ENCODE assay signal across 8 cellular contexts in genomic region chr19:45717131-45717982, GRCh38. TPM values are rescaled to one million over a fixed set of nuclear protein-coding genes. Genes with fewer than 3 reads are reported as not detected.
DNase-seq lines count a peak whose midpoint lies in the region; ATAC-seq and TF ChIP-seq lines count a peak whose summit lies in the region.

No MANE protein-coding gene starts in this region.

- peak; percentile 47 for TF ChIP-seq CTCF in GM06990 (IDR thresholded peaks at IDR 0.05; ENCODE audit: insufficient read depth, low read length, poor library complexity, severe bottlenecking)
- no peak for TF ChIP-seq CTCF in SK-N-SH (IDR thresholded peaks at IDR 0.05)

- H3K9me3 ChIP-seq in SK-N-SH = no peaks in the 10 kb centered on the region

- peak overlapping the region; percentile 30; the same call in 1 of the 2 replicates for H2AFZ ChIP-seq in SK-N-SH (ENCODE audit: low read depth)

- H3K27ac ChIP-seq in SK-N-SH (ENCODE audit: low read depth in 2 of 2, low read length in 1 of 2) = peak overlapping the region; percentile 74 to 77

- no peak for TF ChIP-seq RAD21 in SK-N-SH (IDR thresholded peaks at IDR 0.05; ENCODE audit: low read length)

- peak overlapping the region; percentile 76 for H3K9ac ChIP-seq in SK-N-SH

- peak overlapping the region; percentile 91 to 97 for H3K27ac Mint-ChIP-seq in activated naive CD4-positive, alpha-beta T cell treated with anti-CD3 and anti-CD28 coated beads, Interleukin-2, amount 50 U/mL, for 72 hours

- peak; percentile 90 for ATAC-seq in HG02588 (IDR thresholded peaks at IDR 0.05; ENCODE audit: unreplicated experiment)
- ATAC-seq in activated naive CD4-positive, alpha-beta T cell treated with anti-CD3 and anti-CD28 coated beads, Interleukin-2, amount 50 U/mL, for 72 hours = peak; percentile 98 to 99

- peaks cover 74% of the 10 kb centered on the region for H3K79me2 ChIP-seq in SK-N-SH (ENCODE audit: insufficient read depth)

- WGBS in SK-N-SH (ENCODE audit: low lambda C conversion rate) = 3% methylated on average over 42 of the region's 51 CpGs

- peak overlapping the region; percentile 84 for H3K4me3 ChIP-seq in GM06990 (replicated peaks; ENCODE audit: low read depth, low read length)
- H3K4me3 ChIP-seq in SK-N-SH (ENCODE audit: low read depth in 2 of 2, low read length in 1 of 2) = peak overlapping the region; percentile 66 to 67

- POLR2A ChIA-PET in SK-N-SH (lab: Yijun Ruan, JAX) = interaction anchor here (0.6 to 2.2 kb wide), 11 partner anchors 10 to 401 kb away, joined by 3 to 12 read pairs (median 5); partner anchors contain the start of genes DMPK, FBXO46, QPCTL and SIX5

- peak overlapping the region; percentile 91 for H3K4me2 ChIP-seq in SK-N-SH

- H3K9me2 ChIP-seq in SK-N-SH = no peaks in the 10 kb centered on the region

- no peaks in the 10 kb centered on the region for H3K9me3 Mint-ChIP-seq in activated naive CD4-positive, alpha-beta T cell treated with anti-CD3 and anti-CD28 coated beads, Interleukin-2, amount 50 U/mL, for 72 hours

- H3F3A ChIP-seq in SK-N-SH (replicated peaks; ENCODE audit: insufficient read depth) = peaks cover 24% of the 10 kb centered on the region

- H3K36me3 ChIP-seq in GM06990 (ENCODE audit: control insufficient read depth, insufficient read depth, low read length) = peaks cover 20% of the 10 kb centered on the region
- peaks cover 13 to 21% of the 10 kb centered on the region in 2 experiments for H3K36me3 ChIP-seq in SK-N-SH (replicated peaks in 1 of 2; ENCODE audit: control insufficient read depth in 1 of 2, insufficient read depth in 2 of 2, low read length in 1 of 2)

- DNase-seq in GM06990 (ENCODE audit: extremely low read depth, insufficient read length) = peak; percentile 99
- DNase-seq in NCI-H1092 (lab: John Stamatoyannopoulos, UW) = peak; percentile 97
- peak; percentile 97 for DNase-seq in SK-N-SH
- DNase-seq in activated naive CD4-positive, alpha-beta T cell treated with anti-CD3 and anti-CD28 coated beads, Interleukin-2, amount 50 U/mL, for 72 hours (ENCODE audit: low spot score in 2 of 2) = peak; percentile 97 to 98
- peak; percentile 99 for DNase-seq in globus pallidus (ENCODE audit: low spot score)
- peak; percentile 89 for DNase-seq in non-pigmented ciliary epithelial cell (ENCODE audit: low read depth)
- DNase-seq in superior temporal gyrus (ENCODE audit: extremely low spot score) = peak; percentile 100

- H3K36me3 Mint-ChIP-seq in activated naive CD4-positive, alpha-beta T cell treated with anti-CD3 and anti-CD28 coated beads, Interleukin-2, amount 50 U/mL, for 72 hours = peaks cover 22 to 50% of the 10 kb centered on the region in 2 donors

- H3K27me3 ChIP-seq in GM06990 (replicated peaks; ENCODE audit: control insufficient read depth, insufficient read depth, low read length) (no peaks in the 10 kb centered on the region), SK-N-SH (ENCODE audit: insufficient read depth) (no peaks in the 10 kb centered on the region)

- no peak; a peak in 2 of 4 replicates for TF ChIP-seq EP300 in SK-N-SH (IDR thresholded peaks at IDR 0.05; ENCODE audit: borderline replicate concordance in 1 of 2, low read depth in 1 of 2, low read length in 1 of 2)

- CTCF ChIA-PET in SK-N-SH (lab: Yijun Ruan, JAX) = interaction anchor here (0.9 to 6.4 kb wide), 6 partner anchors 9 to 277 kb away, joined by 3 to 57 read pairs (median 6); partner anchors contain the start of genes FBXO46, QPCTL, SIX5 and SNRPD2

- peaks cover 0 to 9% of the 10 kb centered on the region in 2 experiments; a peak in 1 of 4 replicates for H3K4me1 ChIP-seq in SK-N-SH (ENCODE audit: control insufficient read depth in 1 of 2, insufficient read depth in 2 of 2, low read depth in 1 of 2, low read length in 1 of 2)

- H4K20me1 ChIP-seq in SK-N-SH (ENCODE audit: insufficient read depth) = no peaks in the 10 kb centered on the region

TF ChIP-seq in SK-N-SH, 30 proteins besides CTCF, POLR2A, EP300 and RAD21 (continues in another document):
- TF ChIP-seq NFIC (IDR thresholded peaks at IDR 0.05; ENCODE audit: borderline replicate concordance) (no peak), GATA2 (CRISPR knock-in tag; IDR thresholded peaks at IDR 0.05) (no peak), USF1 (IDR thresholded peaks at IDR 0.05; ENCODE audit: borderline replicate concordance, low read depth) (peak; percentile 92), RCOR1 (IDR thresholded peaks at IDR 0.05; ENCODE audit: low read length) (no peak), ZBTB33 (IDR thresholded peaks at IDR 0.05; ENCODE audit: borderline replicate concordance, low read depth) (no peak), CHD2 (IDR thresholded peaks at IDR 0.05; ENCODE audit: low read length, partially characterized antibody) (no peak), RFX5 (IDR thresholded peaks at IDR 0.05; ENCODE audit: low read length) (peak; percentile 34; the same call in 1 of the 2 replicates), YY1 (IDR thresholded peaks at IDR 0.05; ENCODE audit: low read depth) (peak; percentile 18; the same call in 1 of the 2 replicates), NRF1 (IDR thresholded peaks at IDR 0.05; ENCODE audit: low read depth, low read length) (peak; percentile 95), IRF3 (IDR thresholded peaks at IDR 0.05; ENCODE audit: low read depth, low read length) (no peak; the same call in 1 of the 2 replicates), GABPA (IDR thresholded peaks at IDR 0.05; ENCODE audit: low read depth) (no peak), MAX (IDR thresholded peaks at IDR 0.05; ENCODE audit: low read depth) (peak; percentile 96), POLR2AphosphoS5 (IDR thresholded peaks at IDR 0.05; ENCODE audit: low read depth, low read length) (no peak), FOSL2 (IDR thresholded peaks at IDR 0.05; ENCODE audit: borderline replicate concordance, low read depth) (no peak), TAF1 (IDR thresholded peaks at IDR 0.05; ENCODE audit: borderline replicate concordance, low read depth, low read length) (no peak)

RNA-seq across cellular contexts. Expression of gene FBXO46, which starts 13.3 kb away (rescaled TPM):
- polyA plus RNA-seq in SK-N-SH (2012; rRNA removed) = 2.8 and 5.6 TPM in 2 replicates
- polyA plus RNA-seq in SK-N-SH (2012; cell fraction: cytosol; rRNA removed) = 2.5 and 3.9 TPM in 2 replicates
- 20.4 and 25.2 TPM in 2 replicates for polyA plus RNA-seq in SK-N-SH (2012; cell fraction: nucleus; rRNA removed)
- total RNA-seq in activated naive CD4-positive, alpha-beta T cell treated with anti-CD3 and anti-CD28 coated beads, Interleukin-2, amount 50 U/mL, for 72 hours = 10 to 100 TPM; 40.1 to 47.9 TPM

RNA-seq across cellular contexts. Expression of gene MEIOSIN, which starts 15.9 kb away (rescaled TPM):
- polyA plus RNA-seq in SK-N-SH (2012; rRNA removed) = 0.03 and 0.06 TPM in 2 replicates
- 0.01 TPM in 1 of 2 replicates, not detected in the other for polyA plus RNA-seq in SK-N-SH (2012; cell fraction: cytosol; rRNA removed)
- polyA plus RNA-seq in SK-N-SH (2012; cell fraction: nucleus; rRNA removed) = 0.02 and 0.06 TPM in 2 replicates
- total RNA-seq in activated naive CD4-positive, alpha-beta T cell treated with anti-CD3 and anti-CD28 coated beads, Interleukin-2, amount 50 U/mL, for 72 hours = under 1 TPM in 1 of 2 donors, not detected in 1; 0.48 TPM

RNA-seq across cellular contexts. Expression of gene QPCTL, which starts 24.9 kb away (rescaled TPM):
- polyA plus RNA-seq in SK-N-SH (2012; rRNA removed) = 17.6 and 19.1 TPM in 2 replicates
- 6.5 and 10.1 TPM in 2 replicates for polyA plus RNA-seq in SK-N-SH (2012; cell fraction: cytosol; rRNA removed)
- polyA plus RNA-seq in SK-N-SH (2012; cell fraction: nucleus; rRNA removed) = 35.0 and 38.2 TPM in 2 replicates
- 10 to 100 TPM; 21.0 to 30.6 TPM for total RNA-seq in activated naive CD4-positive, alpha-beta T cell treated with anti-CD3 and anti-CD28 coated beads, Interleukin-2, amount 50 U/mL, for 72 hours

RNA-seq across cellular contexts. Expression of gene SNRPD2, which starts 25.6 kb away (rescaled TPM):
- polyA plus RNA-seq in SK-N-SH (2012; rRNA removed) = 1,248 and 1,471 TPM in 2 replicates
- polyA plus RNA-seq in SK-N-SH (2012; cell fraction: cytosol; rRNA removed) = 1,523 and 1,646 TPM in 2 replicates
- 342 and 654 TPM in 2 replicates for polyA plus RNA-seq in SK-N-SH (2012; cell fraction: nucleus; rRNA removed)
- total RNA-seq in activated naive CD4-positive, alpha-beta T cell treated with anti-CD3 and anti-CD28 coated beads, Interleukin-2, amount 50 U/mL, for 72 hours = 100 to 1,000 TPM; 755 to 839 TPM

RNA-seq across cellular contexts. Expression of gene GIPR, which starts 49.3 kb away (rescaled TPM):
- 1.3 and 1.4 TPM in 2 replicates for polyA plus RNA-seq in SK-N-SH (2012; rRNA removed)
- 0.22 and 0.35 TPM in 2 replicates for polyA plus RNA-seq in SK-N-SH (2012; cell fraction: cytosol; rRNA removed)
- polyA plus RNA-seq in SK-N-SH (2012; cell fraction: nucleus; rRNA removed) = 9.1 and 9.2 TPM in 2 replicates
- 10 to 100 TPM in 1 of 2 donors, 1 to 10 TPM in 1; 7.0 to 15.7 TPM for total RNA-seq in activated naive CD4-positive, alpha-beta T cell treated with anti-CD3 and anti-CD28 coated beads, Interleukin-2, amount 50 U/mL, for 72 hours

Comparison
In these comparisons a context has a peak if more than half of its experiments do, and no peak if none do; other contexts are left out.
1. Peak in every context shown above with its lines: DNase-seq, ATAC-seq, H3K4me3 ChIP-seq and H3K27ac ChIP-seq.